ENCODE assay signal across 1 cellular context in genomic region chr17:20155258-20156195, GRCh38.
A peak's percentile ranks its signal among the peaks of the same experiment; 100 is the strongest.
TF ChIP-seq lines count a peak whose summit lies in the region.

No MANE protein-coding gene starts in this region.

TF ChIP-seq in WTC11, 78 proteins besides CTCF, POLR2A, EP300 and RAD21 (continued from another document):
- 0 out of 2 replicates have a peak, but pooled peaks have one; percentile 24 for TF ChIP-seq USF2 (CRISPR knock-in tag; IDR thresholded peaks at IDR 0.05)
- TF ChIP-seq ARID4B (CRISPR knock-in tag; IDR thresholded peaks at IDR 0.05; ENCODE audit: borderline replicate concordance) = 0 out of 2 replicates have a peak, but pooled peaks have one; percentile 4
- TF ChIP-seq ERG (CRISPR knock-in tag; IDR thresholded peaks at IDR 0.05) = no peak
- TF ChIP-seq MLX (CRISPR knock-in tag; IDR thresholded peaks at IDR 0.05) = no peak
- no peak for TF ChIP-seq OVOL2 (CRISPR knock-in tag; IDR thresholded peaks at IDR 0.05; ENCODE audit: borderline replicate concordance)
- TF ChIP-seq SP1 (CRISPR knock-in tag; conservative IDR thresholded peaks at IDR 0.05) = peak; percentile 80; the same call in 1 of the 2 replicates
- TF ChIP-seq CREM (CRISPR knock-in tag; IDR thresholded peaks at IDR 0.05) = 0 out of 2 replicates have a peak, but pooled peaks have one; percentile 30
- TF ChIP-seq ZBTB21 (CRISPR knock-in tag; IDR thresholded peaks at IDR 0.05; ENCODE audit: borderline replicate concordance) = peak; percentile 69; the same call in 1 of the 2 replicates
